ENCODE assay signal across 9 cellular contexts in the genomic region with DNA sequence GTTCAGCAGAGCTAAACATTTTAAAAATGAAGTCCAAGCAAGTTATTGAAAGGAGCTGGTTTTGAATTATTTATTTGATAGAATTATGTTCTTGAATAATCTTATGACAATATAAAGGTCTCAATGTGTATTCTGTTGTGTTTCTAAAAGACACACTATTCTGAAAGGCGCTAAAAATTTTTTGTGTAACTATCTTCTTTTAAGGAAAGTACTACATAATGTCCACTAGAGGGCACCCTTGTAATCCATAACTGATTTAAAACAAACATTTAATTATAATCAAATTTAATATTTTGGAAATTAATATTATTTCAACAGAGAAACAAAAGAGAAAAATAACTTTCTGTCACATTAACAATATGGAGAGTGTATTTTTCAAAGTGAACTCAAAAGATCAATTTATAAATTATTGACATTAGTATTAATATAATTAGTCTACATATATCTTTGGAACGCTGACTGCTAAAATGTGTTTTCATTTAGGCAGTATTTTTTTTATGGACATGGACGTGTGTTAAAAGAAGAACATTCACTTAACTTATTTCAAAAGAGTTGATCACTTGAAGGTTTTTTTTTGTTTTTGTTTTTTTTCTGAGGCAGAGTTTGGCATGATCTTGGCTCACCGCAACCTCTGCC.
DNase-seq lines count a peak whose midpoint lies in the region; ATAC-seq and TF ChIP-seq lines count a peak whose summit lies in the region.
"Had no signal": no experiment of that assay in that cellular context is flagged by ENCODE, and none has a peak within 500 bp of the region (broad histone marks: within the 10 kb centered on the region; RNA-seq: fewer than 3 reads in every experiment).

No MANE protein-coding gene starts in this region.

- ATAC-seq in natural killer cell: peak in 1 of 3 donors; percentile 55
- ATAC-seq in natural killer cell treated with Interleukin-12 subunit alpha and Interleukin-12 subunit beta and Interleukin-15 and Interleukin-18, amount 100 ng/mL, for 72 hours: no peak
- ATAC-seq in right lobe of liver: peak in 2 of 4 donors; percentile 33 to 40
- ATAC-seq in HG02678 (IDR thresholded peaks at IDR 0.05; ENCODE audit: unreplicated experiment): no peak

- H3K4me3 Mint-ChIP-seq in natural killer cell: no peak overlapping the region
- no peak overlapping the region for H3K4me3 Mint-ChIP-seq in natural killer cell treated with Interleukin-12 subunit alpha and Interleukin-12 subunit beta and Interleukin-15 and Interleukin-18, amount 100 ng/mL, for 72 hours
- H3K4me3 Mint-ChIP-seq: activated naive CD4-positive, alpha-beta T cell treated with anti-CD3 and anti-CD28 coated beads, Interleukin-2, amount 50 U/mL, for 24 hours had no signal

- no peaks in the 10 kb centered on the region for H3K9me3 ChIP-seq in right lobe of liver

- H3K27ac Mint-ChIP-seq in natural killer cell: no peak overlapping the region
- no peak overlapping the region for H3K27ac Mint-ChIP-seq in natural killer cell treated with Interleukin-12 subunit alpha and Interleukin-12 subunit beta and Interleukin-15 and Interleukin-18, amount 100 ng/mL, for 72 hours
- H3K27ac Mint-ChIP-seq: activated naive CD4-positive, alpha-beta T cell treated with anti-CD3 and anti-CD28 coated beads, Interleukin-2, amount 50 U/mL, for 24 hours had no signal

- no peak overlapping the region for H3K27ac ChIP-seq in right lobe of liver

- H3K4me1 ChIP-seq in right lobe of liver: no peaks in the 10 kb centered on the region

- in situ Hi-C loops in astrocyte of the cerebellum (cut with HindIII; ENCODE audit: low sequenced_read_pairs): no loop called here

- no peaks in the 10 kb centered on the region for H3K9me3 Mint-ChIP-seq in natural killer cell
- no peaks in the 10 kb centered on the region for H3K9me3 Mint-ChIP-seq in natural killer cell treated with Interleukin-12 subunit alpha and Interleukin-12 subunit beta and Interleukin-15 and Interleukin-18, amount 100 ng/mL, for 72 hours
- H3K9me3 Mint-ChIP-seq: activated naive CD4-positive, alpha-beta T cell treated with anti-CD3 and anti-CD28 coated beads, Interleukin-2, amount 50 U/mL, for 24 hours had no signal

- DNase-seq in natural killer cell (no peak), NCI-H1417 treated with DMSO at 0.1 percent for 48 hours (lab: John Stamatoyannopoulos, UW) (peak; percentile 14), astrocyte of the cerebellum (ENCODE audit: low read depth) (peak; percentile 24), right lobe of liver (no peak), GDM1 (lab: John Stamatoyannopoulos, UW) (no peak), NCI-H526 treated with DMSO at 0.1 percent for 48 hours (lab: John Stamatoyannopoulos, UW) (no peak)
- no peak for DNase-seq in natural killer cell treated with Interleukin-12 subunit alpha and Interleukin-12 subunit beta and Interleukin-15 and Interleukin-18, amount 100 ng/mL, for 72 hours (ENCODE audit: low spot score)

- H3K27me3 ChIP-seq in right lobe of liver: no peaks in the 10 kb centered on the region

- intact Hi-C loops in natural killer cell (cut with micrococcal nuclease) (loop anchor here (1.0 to 10.0 kb wide), 2 partner anchors 397 to 628 kb away; a partner anchor contains a TSS), right lobe of liver (cut with DNase I) (no loop called here)

- H3K27me3 Mint-ChIP-seq in natural killer cell (ENCODE audit: low read depth in 2 of 2): no peaks in the 10 kb centered on the region
- no peaks in the 10 kb centered on the region for H3K27me3 Mint-ChIP-seq in natural killer cell treated with Interleukin-12 subunit alpha and Interleukin-12 subunit beta and Interleukin-15 and Interleukin-18, amount 100 ng/mL, for 72 hours
- H3K27me3 Mint-ChIP-seq: activated naive CD4-positive, alpha-beta T cell treated with anti-CD3 and anti-CD28 coated beads, Interleukin-2, amount 50 U/mL, for 24 hours had no signal

- H3K4me1 Mint-ChIP-seq in natural killer cell: no peaks in the 10 kb centered on the region
- H3K4me1 Mint-ChIP-seq in natural killer cell treated with Interleukin-12 subunit alpha and Interleukin-12 subunit beta and Interleukin-15 and Interleukin-18, amount 100 ng/mL, for 72 hours (ENCODE audit: low read depth in 2 of 2): no peaks in the 10 kb centered on the region
- H3K4me1 Mint-ChIP-seq: activated naive CD4-positive, alpha-beta T cell treated with anti-CD3 and anti-CD28 coated beads, Interleukin-2, amount 50 U/mL, for 24 hours had no signal

- 62% methylated on average over 4 of the region's 4 CpGs for WGBS in right lobe of liver (ENCODE audit: insufficient coverage, low coverage, low lambda C conversion rate, missing lambda C conversion rate)

- no peak overlapping the region for H3K4me3 ChIP-seq in astrocyte of the cerebellum (ENCODE audit: low read depth, low read length)
- no peak overlapping the region for H3K4me3 ChIP-seq in right lobe of liver

- no peak for TF ChIP-seq POLR2A in right lobe of liver (IDR thresholded peaks at IDR 0.05)

- H3K36me3 ChIP-seq in right lobe of liver: no peaks in the 10 kb centered on the region

- no peaks in the 10 kb centered on the region for H3K36me3 Mint-ChIP-seq in natural killer cell
- H3K36me3 Mint-ChIP-seq in natural killer cell treated with Interleukin-12 subunit alpha and Interleukin-12 subunit beta and Interleukin-15 and Interleukin-18, amount 100 ng/mL, for 72 hours: no peaks in the 10 kb centered on the region
- H3K36me3 Mint-ChIP-seq: activated naive CD4-positive, alpha-beta T cell treated with anti-CD3 and anti-CD28 coated beads, Interleukin-2, amount 50 U/mL, for 24 hours had no signal

- TF ChIP-seq CTCF in natural killer cell (IDR thresholded peaks at IDR 0.05) (peak; percentile 96), astrocyte of the cerebellum (IDR thresholded peaks at IDR 0.05; ENCODE audit: low read depth, low read length, missing control alignments) (no peak), right lobe of liver (IDR thresholded peaks at IDR 0.05) (peak; percentile 58 to 83 (median 80))

Comparison
In these comparisons a context has a peak if more than half of its experiments do, and no peak if none do; other contexts are left out.
1. DNase-seq: peak in NCI-H1417 treated with DMSO at 0.1 percent for 48 hours (single experiment) and astrocyte of the cerebellum (single experiment); none in natural killer cell (single experiment), natural killer cell treated with Interleukin-12 subunit alpha and Interleukin-12 subunit beta and Interleukin-15 and Interleukin-18, amount 100 ng/mL, for 72 hours (single experiment), right lobe of liver (0 of 3), GDM1 (single experiment) and NCI-H526 treated with DMSO at 0.1 percent for 48 hours (single experiment).